Comparison of ENCODE assay signal across 15 cellular contexts in the genomic region with DNA sequence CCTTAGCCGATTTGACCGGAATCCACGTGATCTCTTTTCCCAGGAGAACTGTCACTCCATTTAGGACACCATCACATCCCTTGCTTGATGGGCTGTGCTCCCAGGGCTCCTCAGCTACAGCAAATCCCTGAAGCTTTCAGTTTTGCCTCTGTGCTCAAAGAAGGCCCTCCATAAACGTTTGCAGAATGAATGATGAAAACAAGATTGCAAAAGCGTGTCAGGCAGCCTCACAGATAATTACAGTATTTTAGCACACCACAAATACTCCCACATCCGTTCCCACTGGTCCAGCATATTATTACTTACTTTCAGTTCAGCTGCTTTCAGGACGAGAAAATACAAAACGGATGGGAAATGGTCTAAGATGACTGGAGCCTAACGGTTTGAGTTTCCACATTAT.
A peak's percentile ranks its signal among the peaks of the same experiment; 100 is the strongest.
DNase-seq lines count a peak whose midpoint lies in the region; ATAC-seq and TF ChIP-seq lines count a peak whose summit lies in the region.
"Had no signal": no experiment of that assay in that cellular context is flagged by ENCODE, and none has a peak within 500 bp of the region (broad histone marks: within the 10 kb centered on the region; RNA-seq: fewer than 3 reads in every experiment).

No MANE protein-coding gene starts in this region.

- ATAC-seq in sciatic nerve, result peak; percentile 59
- ATAC-seq: T-cell had no signal

- peak; percentile 32 for DNase-seq in EH (ENCODE audit: low read depth)
- peak; percentile 78 for DNase-seq in NCI-H2227 (lab: John Stamatoyannopoulos, UW; ENCODE audit: unreplicated experiment)
- DNase-seq in sciatic nerve (ENCODE audit: low spot score), result no peak
- DNase-seq in GM10266 (ENCODE audit: extremely low spot score), result no peak
- DNase-seq in NCI-H187 (lab: John Stamatoyannopoulos, UW), result no peak
- no peak for DNase-seq in GM13976 (ENCODE audit: low spot score)
- no peak for DNase-seq in NCI-H128 (lab: John Stamatoyannopoulos, UW; ENCODE audit: unreplicated experiment)
- DNase-seq: activated naive CD8-positive, alpha-beta T cell treated with anti-CD3 and anti-CD28 coated beads for 36 hours; activated T-cell treated with anti-CD3 and anti-CD28 coated beads for 4 hours; CD4-positive, CD25-positive, alpha-beta regulatory T cell; heart left ventricle; NCI-H1092 treated with DMSO at 0.1 percent for 48 hours; T-cell; testis had no signal

- H3K27ac ChIP-seq in angular gyrus (ENCODE audit: low read depth, low read length), result peak overlapping the region; percentile 11
- H3K27ac ChIP-seq: testis had no signal

- in situ Hi-C loops in GM13976 (cut with MboI; ENCODE audit: low sequenced_read_pairs, unreplicated experiment), result no loop called here

- intact Hi-C loops in sciatic nerve (cut with DNase I), result no loop called here

- TF ChIP-seq CTCF in GM10266 (IDR thresholded peaks at IDR 0.05; ENCODE audit: control insufficient read depth, insufficient read depth, low read depth, missing control alignments), result no peak
- no peak for TF ChIP-seq CTCF in GM13976 (IDR thresholded peaks at IDR 0.05; ENCODE audit: borderline replicate concordance, control extremely low read depth, extremely low read depth, insufficient read depth, missing control alignments)

Comparison
In these comparisons a context has a peak if more than half of its experiments do, and no peak if none do; other contexts are left out.
1. DNase-seq: peak in EH (single experiment) and NCI-H2227 (single experiment); none in sciatic nerve (single experiment), GM10266 (single experiment), NCI-H187 (0 of 2), GM13976 (single experiment) and NCI-H128 (single experiment).